In genomic region chr17:82292251-82293154, GRCh38 we compare ENCODE assay signal across 8 cellular contexts. TPM values are rescaled to one million over a fixed set of nuclear protein-coding genes. Genes with fewer than 3 reads are reported as not detected.
DNase-seq lines count a peak whose midpoint lies in the region; ATAC-seq and TF ChIP-seq lines count a peak whose summit lies in the region.

No MANE protein-coding gene starts in this region.

- H4K20me1 ChIP-seq in IMR-90 (ENCODE audit: insufficient read depth, low read length), result peaks cover 10% of the 10 kb centered on the region; the same call in 1 of the 2 replicates
- H4K20me1 ChIP-seq in OCI-LY7 (ENCODE audit: insufficient read depth, low read length), result no peaks in the 10 kb centered on the region

- H3K4me1 ChIP-seq in IMR-90 (ENCODE audit: control insufficient read depth, insufficient read depth, low read length) (peaks cover 28% of the 10 kb centered on the region), OCI-LY7 (ENCODE audit: insufficient read depth, low read length, poor library complexity, severe bottlenecking) (peaks cover 33% of the 10 kb centered on the region), mucosa of descending colon (ENCODE audit: low read depth) (peaks cover 40% of the 10 kb centered on the region)

- no peaks in the 10 kb centered on the region for H3K27me3 ChIP-seq in IMR-90 (ENCODE audit: control insufficient read depth, insufficient read depth, low read length)

- WGBS in IMR-90 (ENCODE audit: extremely low coverage in 2 of 2, insufficient read length in 1 of 2), 2 experiments, result 1% methylated on average over 56 of the region's 86 CpGs; no CpG with 5 or more reads in 1 of the 2 experiments

- peak overlapping the region; percentile 84 for H3K14ac ChIP-seq in IMR-90 (replicated peaks; ENCODE audit: low read depth, low read length)

- peak overlapping the region; percentile 99 for H3K27ac ChIP-seq in IMR-90 (ENCODE audit: insufficient read depth, low read length)
- H3K27ac ChIP-seq in OCI-LY7 (ENCODE audit: low read depth, low read length, poor library complexity, severe bottlenecking), result peak overlapping the region; percentile 82

- dilution Hi-C loops in IMR-90 (cut with HindIII; ENCODE audit: low sequenced_read_pairs, unreplicated experiment), result no loop called here

- H3K4me3 ChIP-seq in IMR-90 (ENCODE audit: insufficient read depth, low read depth, low read length), result peak overlapping the region; percentile 71
- peak overlapping the region; percentile 85 for H3K4me3 ChIP-seq in OCI-LY7 (ENCODE audit: low read depth, low read length, poor library complexity, severe bottlenecking)
- H3K4me3 ChIP-seq in epithelial cell of proximal tubule (ENCODE audit: low read depth, low read length), result peak overlapping the region; percentile 76
- H3K4me3 ChIP-seq in mucosa of descending colon, result peak overlapping the region; percentile 85

- in situ Hi-C loops in IMR-90 (cut with MboI; ENCODE audit: low sequenced_read_pairs), result no loop called here

- peak overlapping the region; percentile 79; the same call in 1 of the 2 replicates for H3K18ac ChIP-seq in IMR-90 (ENCODE audit: low read depth, low read length)

- peak overlapping the region; percentile 50; the same call in 1 of the 2 replicates for H4K5ac ChIP-seq in IMR-90 (ENCODE audit: low read depth, low read length)

- POLR2A ChIA-PET in IMR-90 (lab: Charles Lee; ENCODE audit: unreplicated experiment) (interaction anchor here (0.6 to 1.0 kb wide), 3 partner anchors 19 to 301 kb away, joined by 3 to 5 read pairs (median 4); partner anchors contain the start of gene CSNK1D), OCI-LY7 (lab: Charles Lee) (interaction anchor here (0.6 to 1.3 kb wide), 7 partner anchors 9 to 145 kb away, joined by 3 to 4 read pairs (median 3); no protein-coding TSS in a partner anchor)

- peaks cover 7% of the 10 kb centered on the region; the same call in 1 of the 2 replicates for H3K79me2 ChIP-seq in OCI-LY7 (ENCODE audit: insufficient read depth, low read depth, low read length)

- H3K56ac ChIP-seq in IMR-90 (ENCODE audit: extremely low read depth, insufficient read depth, low read length), result no peak overlapping the region; the same call in 1 of the 2 replicates

- intact Hi-C loops in IMR-90 (cut with micrococcal nuclease) (no loop called here), OCI-LY7 (cut with micrococcal nuclease; ENCODE audit: unreplicated experiment) (loop anchor here (1.0 to 10.0 kb wide), 3 partner anchors 19 to 262 kb away; partner anchors contain the start of gene CSNK1D), mucosa of descending colon (cut with DNase I, micrococcal nuclease) (no loop called here)

- peak overlapping the region; percentile 62; the same call in 1 of the 2 replicates for H2AK5ac ChIP-seq in IMR-90 (ENCODE audit: low read depth, low read length)

- peaks cover 21% of the 10 kb centered on the region for H3K9me1 ChIP-seq in IMR-90 (ENCODE audit: insufficient read depth, low read length)

- no peak for TF ChIP-seq RAD21 in IMR-90 (IDR thresholded peaks at IDR 0.05; ENCODE audit: low read length)

- peak overlapping the region; percentile 20 to 96; a peak in 3 of 4 replicates for H4K8ac ChIP-seq in IMR-90 (ENCODE audit: low read depth in 2 of 2, low read length in 2 of 2)

- peak overlapping the region; percentile 97 for H3K4ac ChIP-seq in IMR-90 (ENCODE audit: low read depth, low read length)

- peak overlapping the region; percentile 97 for H4K91ac ChIP-seq in IMR-90 (ENCODE audit: insufficient read depth, low read depth, low read length)

- no peak overlapping the region for H2BK15ac ChIP-seq in IMR-90 (ENCODE audit: low read depth, low read length)

- H3K36me3 ChIP-seq in IMR-90 (ENCODE audit: control insufficient read depth, insufficient read depth, low read length) (no peaks in the 10 kb centered on the region), OCI-LY7 (ENCODE audit: insufficient read depth, low read length) (no peaks in the 10 kb centered on the region), mucosa of descending colon (ENCODE audit: low read depth) (no peaks in the 10 kb centered on the region)

- TF ChIP-seq POLR2A in IMR-90 (IDR thresholded peaks at IDR 0.05; ENCODE audit: low read depth, low read length), result peak; percentile 96

- CTCF ChIA-PET in IMR-90 (lab: Yijun Ruan, JAX) (no interaction called here), OCI-LY7 (lab: Charles Lee; ENCODE audit: unreplicated experiment) (interaction anchor here (0.6 kb wide), 1 partner anchor 80 kb away, joined by 3 read pairs; no protein-coding TSS in a partner anchor)

- no peaks in the 10 kb centered on the region for H3K9me3 ChIP-seq in IMR-90 (ENCODE audit: control insufficient read depth, insufficient read depth, low read length)
- H3K9me3 ChIP-seq in OCI-LY7 (ENCODE audit: low read length), result no peaks in the 10 kb centered on the region
- H3K9me3 ChIP-seq in mucosa of descending colon, result no peaks in the 10 kb centered on the region

- H3K23ac ChIP-seq in IMR-90 (ENCODE audit: low read depth, low read length), result peak overlapping the region; percentile 66; the same call in 1 of the 2 replicates

- ATAC-seq in GM21529 (IDR thresholded peaks at IDR 0.05; ENCODE audit: unreplicated experiment), result peak; percentile 92
- ATAC-seq in IMR-90 (ENCODE audit: low read depth), result peak; percentile 93
- peak; percentile 80 for ATAC-seq in mucosa of descending colon

- BruUV-seq in IMR-90 (replicated peaks; lab: Mats Ljungman, UMichigan), result no TSS peak
- BruUV-seq in OCI-LY7 (replicated peaks; lab: Mats Ljungman, UMichigan), result TSS peak; percentile 91

- H3K9me2 ChIP-seq in OCI-LY7 (ENCODE audit: insufficient read depth, low read length), result no peaks in the 10 kb centered on the region

- peak overlapping the region; percentile 97 for H2AK9ac ChIP-seq in IMR-90 (replicated peaks; ENCODE audit: low read depth, low read length, poor library complexity)

- peak overlapping the region; percentile 96 for H2BK5ac ChIP-seq in IMR-90 (ENCODE audit: low read depth, low read length, poor library complexity, severe bottlenecking)

- H2AFZ ChIP-seq in IMR-90 (replicated peaks; ENCODE audit: low read length, poor library complexity) (peak overlapping the region; percentile 97), OCI-LY7 (ENCODE audit: low read length) (peak overlapping the region; percentile 68)

- peak overlapping the region; percentile 69 for H3K4me2 ChIP-seq in IMR-90 (ENCODE audit: low read depth, low read length)
- H3K4me2 ChIP-seq in OCI-LY7 (ENCODE audit: low read length), result peak overlapping the region; percentile 84

- H2BK20ac ChIP-seq in IMR-90 (ENCODE audit: low read depth, low read length), result no peak overlapping the region

- peak overlapping the region; percentile 88 for H2BK120ac ChIP-seq in IMR-90 (ENCODE audit: low read depth, low read length)

- peaks cover 0 to 32% of the 10 kb centered on the region in 2 experiments; a peak in 2 of 4 replicates for H3K79me1 ChIP-seq in IMR-90 (ENCODE audit: low read depth in 1 of 2, low read length in 2 of 2)

- no peak for TF ChIP-seq CTCF in IMR-90 (conservative IDR thresholded peaks at IDR 0.05; ENCODE audit: low read depth, low read length)
- no peak; the same call in 1 of the 2 replicates for TF ChIP-seq CTCF in OCI-LY7 (conservative IDR thresholded peaks at IDR 0.05; ENCODE audit: low read length)
- no peak for TF ChIP-seq CTCF in epithelial cell of proximal tubule (conservative IDR thresholded peaks at IDR 0.05; ENCODE audit: low read depth, low read length)
- TF ChIP-seq CTCF in mucosa of descending colon (IDR thresholded peaks at IDR 0.05), result no peak

- H3K9ac ChIP-seq in IMR-90 (ENCODE audit: low read depth, low read length), result peak overlapping the region; percentile 86

- DNase-seq in DMS114 treated with DMSO at 0.1 percent for 48 hours (lab: John Stamatoyannopoulos, UW; ENCODE audit: unreplicated experiment), result peak; percentile 94
- peak; percentile 98 for DNase-seq in IMR-90
- peak; percentile 100 for DNase-seq in OCI-LY7 (ENCODE audit: low spot score)
- peak; percentile 91 for DNase-seq in activated T-cell treated with anti-CD3 and anti-CD28 coated beads for 48 hours (ENCODE audit: low read depth)
- peak; percentile 98 for DNase-seq in epithelial cell of proximal tubule (ENCODE audit: low read depth)
- peak; percentile 95 to 98 (median 96) for DNase-seq in mucosa of descending colon
- DNase-seq in stimulated activated CD8-positive, alpha-beta memory T cell treated with anti-CD3 and anti-CD28 coated beads, Interleukin-4, amount 100 ng/mL, for 1 hour (ENCODE audit: low read depth in 2 of 2, low spot score in 1 of 2), result peak; percentile 72 to 85

TF ChIP-seq in IMR-90, 13 proteins besides CTCF, POLR2A, EP300 and RAD21 (continues in another document):
- 0 out of 2 replicates have a peak, but pooled peaks have one; percentile 17 for TF ChIP-seq BHLHE40 (IDR thresholded peaks at IDR 0.05; ENCODE audit: low read depth, low read length)
- no peak for TF ChIP-seq MXI1 (IDR thresholded peaks at IDR 0.05; ENCODE audit: borderline replicate concordance, low read depth, low read length)
- peak; percentile 96 for TF ChIP-seq RCOR1 (IDR thresholded peaks at IDR 0.05; ENCODE audit: insufficient replicate concordance, low read length)

RNA-seq across cellular contexts. Expression of gene CSNK1D, which starts 19.0 kb away (rescaled TPM):
- total RNA-seq in IMR-90 (2012; rRNA removed) (38.3 and 47.1 TPM in 2 replicates), OCI-LY7 (2022) (170 and 181 TPM in 2 replicates), epithelial cell of proximal tubule (32.0 and 54.1 TPM in 2 replicates), mucosa of descending colon (100 to 1,000 TPM; 177 to 221 (median 189) TPM)
- 144 and 186 TPM in 2 replicates for polyA plus RNA-seq in IMR-90 (2012; rRNA removed)
- 131 and 159 TPM in 2 replicates for polyA plus RNA-seq in IMR-90 (2012; cell fraction: cytosol; rRNA removed)
- 373 and 817 TPM in 2 replicates for polyA plus RNA-seq in IMR-90 (2012; cell fraction: nucleus; rRNA removed; ENCODE audit: low replicate concordance)
- total RNA-seq in OCI-LY7 (2014; rRNA removed; shearing (Covaris generic)), result 39.7 and 53.0 TPM in 2 replicates

RNA-seq across cellular contexts. Expression of gene CD7, which starts 24.9 kb away (rescaled TPM):
- total RNA-seq in IMR-90 (2012; rRNA removed) (not detected in 2 replicates), OCI-LY7 (2022) (not detected in 2 replicates), epithelial cell of proximal tubule (not detected in 2 replicates), mucosa of descending colon (10 to 100 TPM in 2 of 3 donors, 1 to 10 TPM in 1; 10.0 to 12.8 (median 12.3) TPM)
- polyA plus RNA-seq in IMR-90 (2012; rRNA removed), result not detected in 2 replicates
- 0.18 TPM in 1 of 2 replicates, not detected in the other for polyA plus RNA-seq in IMR-90 (2012; cell fraction: cytosol; rRNA removed)
- 0.12 and 0.16 TPM in 2 replicates for polyA plus RNA-seq in IMR-90 (2012; cell fraction: nucleus; rRNA removed; ENCODE audit: low replicate concordance)
- not detected in 2 replicates for total RNA-seq in OCI-LY7 (2014; rRNA removed; shearing (Covaris generic))

RNA-seq across cellular contexts. Expression of gene SECTM1, which starts 41.1 kb away (rescaled TPM):
- total RNA-seq in IMR-90 (2012; rRNA removed) (1.7 and 2.3 TPM in 2 replicates), OCI-LY7 (2022) (not detected in 2 replicates), epithelial cell of proximal tubule (0.75 and 1.9 TPM in 2 replicates), mucosa of descending colon (100 to 1,000 TPM; 127 to 268 (median 213) TPM)
- polyA plus RNA-seq in IMR-90 (2012; rRNA removed), result 4.4 and 5.2 TPM in 2 replicates
- 4.9 and 10.8 TPM in 2 replicates for polyA plus RNA-seq in IMR-90 (2012; cell fraction: cytosol; rRNA removed)
- polyA plus RNA-seq in IMR-90 (2012; cell fraction: nucleus; rRNA removed; ENCODE audit: low replicate concordance), result 1.2 and 2.4 TPM in 2 replicates
- total RNA-seq in OCI-LY7 (2014; rRNA removed; shearing (Covaris generic)), result not detected in 2 replicates

Comparison
In these comparisons a context has a peak if more than half of its experiments do, and no peak if none do; other contexts are left out.
1. Peak in every context shown above with its lines: DNase-seq, ATAC-seq, H3K4me3 ChIP-seq and H3K27ac ChIP-seq.
2. RNA of gene CD7, which starts 24.9 kb away (total RNA-seq): 10.0 to 12.8 TPM in mucosa of descending colon; not detected in IMR-90, not detected in OCI-LY7 and not detected in epithelial cell of proximal tubule; every median in the first group is over 10 times any median in the second.
3. RNA of gene SECTM1, which starts 41.1 kb away (total RNA-seq): 127 to 268 TPM in mucosa of descending colon; 1.7 to 2.3 TPM in IMR-90, 0.75 to 1.9 TPM in epithelial cell of proximal tubule and not detected in OCI-LY7; every median in the first group is over 10 times any median in the second.